Comparison of ENCODE assay signal across 16 cellular contexts in the genomic region with DNA sequence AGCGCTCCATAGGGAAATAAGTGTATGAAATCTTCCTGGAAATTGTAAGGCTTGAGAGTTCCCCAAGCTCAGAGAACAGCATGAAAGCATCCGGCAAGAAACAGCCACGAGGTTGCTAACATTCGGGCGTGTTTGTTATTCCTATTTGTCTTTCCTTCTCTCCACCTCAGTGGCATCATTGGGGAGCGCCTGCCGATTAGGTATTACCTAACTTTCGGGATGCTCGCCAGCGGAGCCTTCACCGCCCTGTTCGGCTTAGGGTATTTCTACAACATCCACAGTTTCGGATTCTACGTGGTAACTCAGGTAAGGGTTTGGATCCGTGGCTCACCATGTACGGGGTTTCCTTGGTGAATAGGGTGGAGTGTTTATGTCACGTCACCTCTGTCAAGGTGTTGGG. TPM values are rescaled to one million over a fixed set of nuclear protein-coding genes. Genes with fewer than 3 reads are reported as not detected.
DNase-seq lines count a peak whose midpoint lies in the region; ATAC-seq and TF ChIP-seq lines count a peak whose summit lies in the region.
"Had no signal": no experiment of that assay in that cellular context is flagged by ENCODE, and none has a peak within 500 bp of the region (broad histone marks: within the 10 kb centered on the region; RNA-seq: fewer than 3 reads in every experiment).

No MANE protein-coding gene starts in this region.

- ATAC-seq in right lobe of liver (peak; percentile 40 to 68 (median 54)), GM18517 (IDR thresholded peaks at IDR 0.05; ENCODE audit: unreplicated experiment) (no peak), GM21737 (IDR thresholded peaks at IDR 0.05; ENCODE audit: unreplicated experiment) (no peak), HG03159 (IDR thresholded peaks at IDR 0.05; ENCODE audit: unreplicated experiment) (no peak)
- ATAC-seq: CD8-positive, alpha-beta T cell; GM12878 had no signal

- intact Hi-C loops in right lobe of liver (cut with DNase I) (no loop called here), prostate gland (cut with DNase I) (no loop called here), mammary epithelial cell (cut with micrococcal nuclease) (no loop called here)

- H3K9me2 ChIP-seq in DOHH2 (replicated peaks; ENCODE audit: control insufficient read depth, low read length), result no peaks in the 10 kb centered on the region

- TF ChIP-seq POLR2A in right lobe of liver (IDR thresholded peaks at IDR 0.05) (peak; percentile 25), prostate gland (IDR thresholded peaks at IDR 0.05) (no peak)

- TF ChIP-seq CTCF in DOHH2 (IDR thresholded peaks at IDR 0.05; ENCODE audit: low read depth, low read length, poor library complexity, severe bottlenecking), result no peak
- no peak for TF ChIP-seq CTCF in VCaP (conservative IDR thresholded peaks at IDR 0.05)
- no peak for TF ChIP-seq CTCF in right lobe of liver (IDR thresholded peaks at IDR 0.05)
- TF ChIP-seq CTCF in prostate gland (IDR thresholded peaks at IDR 0.05), result no peak
- no peak for TF ChIP-seq CTCF in mammary epithelial cell (conservative IDR thresholded peaks at IDR 0.05 in 1 of 2, IDR thresholded peaks at IDR 0.05 in 1 of 2; ENCODE audit: extremely low read depth in 1 of 2, insufficient read depth in 1 of 2, low read depth in 1 of 2, low read length in 2 of 2)

- H4K20me1 ChIP-seq in DOHH2 (ENCODE audit: control insufficient read depth, insufficient read depth, low read depth, low read length) (no peaks in the 10 kb centered on the region), mammary epithelial cell (ENCODE audit: insufficient read depth, low read length) (no peaks in the 10 kb centered on the region)

- DNase-seq in right lobe of liver, result peak; percentile 65 to 86 (median 75)
- DNase-seq in prostate gland (ENCODE audit: low spot score), result peak; percentile 46
- no peak for DNase-seq in mammary epithelial cell
- DNase-seq: Calu3; CD8-positive, alpha-beta T cell; HCEC 1CT; NCI-H1930; NCI-H226; PC-9 had no signal

- no peaks in the 10 kb centered on the region for H3K27me3 ChIP-seq in DOHH2 (ENCODE audit: control insufficient read depth, low read length)
- H3K27me3 ChIP-seq in right lobe of liver, result no peaks in the 10 kb centered on the region
- no peaks in the 10 kb centered on the region for H3K27me3 ChIP-seq in prostate gland (replicated peaks; ENCODE audit: insufficient read depth)
- H3K27me3 ChIP-seq in mammary epithelial cell (ENCODE audit: insufficient read depth, low read length), result no peaks in the 10 kb centered on the region
- H3K27me3 ChIP-seq: SJCRH30 had no signal

- H3K9ac ChIP-seq in mammary epithelial cell (ENCODE audit: insufficient read depth, low read length), result no peak overlapping the region

- no peaks in the 10 kb centered on the region for H3K9me3 ChIP-seq in DOHH2 (ENCODE audit: control insufficient read depth, insufficient read depth, low read length)
- H3K9me3 ChIP-seq in right lobe of liver, result no peaks in the 10 kb centered on the region
- H3K9me3 ChIP-seq in prostate gland, result no peaks in the 10 kb centered on the region
- no peaks in the 10 kb centered on the region for H3K9me3 ChIP-seq in mammary epithelial cell (replicated peaks; ENCODE audit: insufficient read depth, low read length)
- H3K9me3 ChIP-seq: SJCRH30 had no signal

- 53% methylated on average over 15 of the region's 17 CpGs for WGBS in right lobe of liver (ENCODE audit: insufficient coverage, low coverage, low lambda C conversion rate, missing lambda C conversion rate)
- WGBS in prostate gland, result 81% methylated on average over 17 of the region's 17 CpGs
- 92% methylated on average over 17 of the region's 17 CpGs for WGBS in mammary epithelial cell (ENCODE audit: low coverage, missing lambda C conversion rate)

- in situ Hi-C loops in mammary epithelial cell (cut with MboI; ENCODE audit: low sequenced_read_pairs in 2 of 2), result no loop called here

- H3K4me3 ChIP-seq in DOHH2 (ENCODE audit: low read length) (no peak overlapping the region), right lobe of liver (peak overlapping the region in 2 of 3 donors; percentile 4 to 27), prostate gland (no peak overlapping the region), mammary epithelial cell (replicated peaks in 1 of 3; ENCODE audit: insufficient read depth in 1 of 3, low read depth in 2 of 3, low read length in 3 of 3) (no peak overlapping the region)
- H3K4me3 ChIP-seq: GM12878, PC-9, SJCRH30 had no signal

- H3K79me2 ChIP-seq in DOHH2 (ENCODE audit: control insufficient read depth, low read length) (peaks cover 5% of the 10 kb centered on the region), mammary epithelial cell (ENCODE audit: insufficient read depth, low read length) (no peaks in the 10 kb centered on the region)

- H3K4me1 ChIP-seq in DOHH2 (ENCODE audit: control insufficient read depth, low read length), result peaks cover 51% of the 10 kb centered on the region
- H3K4me1 ChIP-seq in right lobe of liver, result peaks cover 0 to 38% (median 7%) of the 10 kb centered on the region in 4 donors
- H3K4me1 ChIP-seq in prostate gland (replicated peaks), result peaks cover 18% of the 10 kb centered on the region
- H3K4me1 ChIP-seq in mammary epithelial cell (ENCODE audit: insufficient read depth, low read length), result no peaks in the 10 kb centered on the region
- H3K4me1 ChIP-seq: SJCRH30 had no signal

- H3F3A ChIP-seq in DOHH2 (ENCODE audit: control insufficient read depth, insufficient read depth), result peaks cover 39% of the 10 kb centered on the region

- CTCF ChIA-PET in mammary epithelial cell (lab: Charles Lee; ENCODE audit: low non-redundant PET), result interaction anchor here (0.6 kb wide), 1 partner anchor 393 kb away, joined by 3 read pairs; no protein-coding TSS in a partner anchor

- dilution Hi-C loops in mammary epithelial cell (cut with HindIII; ENCODE audit: low sequenced_read_pairs), result no loop called here

- H3K4me2 ChIP-seq in DOHH2 (ENCODE audit: low read length) (peak overlapping the region; percentile 95; the same call in 1 of the 2 replicates), mammary epithelial cell (ENCODE audit: insufficient read depth, low read depth, low read length) (no peak overlapping the region)
- H3K4me2 ChIP-seq: PC-9 had no signal

- H3K27ac ChIP-seq in DOHH2 (ENCODE audit: low read depth, low read length), result no peak overlapping the region
- H3K27ac ChIP-seq in VCaP, result peak overlapping the region; percentile 97
- peak overlapping the region in 2 of 3 donors; percentile 41 to 91 for H3K27ac ChIP-seq in right lobe of liver
- peak overlapping the region; percentile 67 to 95 for H3K27ac ChIP-seq in prostate gland
- H3K27ac ChIP-seq in mammary epithelial cell (ENCODE audit: insufficient read depth, low read depth, low read length), result no peak overlapping the region
- H3K27ac ChIP-seq: PC-9, SJCRH30 had no signal

- BruUV-seq in mammary epithelial cell (replicated peaks; lab: Mats Ljungman, UMichigan), result no TSS peak

- no peak overlapping the region for H2AFZ ChIP-seq in mammary epithelial cell (ENCODE audit: low read depth, low read length)
- H2AFZ ChIP-seq: PC-9 had no signal

- H3K36me3 ChIP-seq in DOHH2 (ENCODE audit: control insufficient read depth, low read length) (peaks cover 42% of the 10 kb centered on the region), right lobe of liver (peaks cover 0 to 2% (median 0%) of the 10 kb centered on the region in 4 donors), prostate gland (peaks cover 0 to 5% of the 10 kb centered on the region in 2 donors), mammary epithelial cell (ENCODE audit: insufficient read depth, low read length) (no peaks in the 10 kb centered on the region)
- H3K36me3 ChIP-seq: SJCRH30 had no signal

RNA-seq across cellular contexts. Expression of a gene that starts 25.7 kb away (rescaled TPM):
- total RNA-seq in right lobe of liver (10 to 100 TPM in 1 of 6 experiments, 1 to 10 TPM in 5; 2.5 to 10.8 (median 6.2) TPM), prostate gland (10 to 100 TPM; 44.2 to 49.6 TPM), mammary epithelial cell (1 to 10 TPM; 7.7 to 8.7 TPM)
- 3.9 TPM for polyA plus RNA-seq in mammary epithelial cell
- 5.0 TPM for polyA minus RNA-seq in mammary epithelial cell
- total RNA-seq: SJCRH30 had no signal

RNA-seq across cellular contexts. Expression of a gene that starts 43.3 kb away (rescaled TPM):
- total RNA-seq in right lobe of liver (under 1 TPM in 5 of 6 experiments, not detected in 1; 0.18 to 0.55 (median 0.22) TPM), prostate gland (1 to 10 TPM; 1.6 to 2.6 TPM), mammary epithelial cell (under 1 TPM; 0.50 to 0.66 TPM)
- 0.35 TPM for polyA plus RNA-seq in mammary epithelial cell
- polyA minus RNA-seq in mammary epithelial cell, result not detected
- total RNA-seq: SJCRH30 had no signal

Comparison
In these comparisons a context has a peak if more than half of its experiments do, and no peak if none do; other contexts are left out.
1. H3K27ac ChIP-seq: peak in VCaP (single experiment), right lobe of liver (2 of 3) and prostate gland (2 of 2); none in DOHH2 (single experiment) and mammary epithelial cell (single experiment).
2. H3K4me3 ChIP-seq: peak in right lobe of liver (2 of 3); none in DOHH2 (single experiment), prostate gland (0 of 2) and mammary epithelial cell (0 of 3).
3. ATAC-seq: peak in right lobe of liver (4 of 4); none in GM18517 (single experiment), GM21737 (single experiment) and HG03159 (single experiment).